In the genomic region with DNA sequence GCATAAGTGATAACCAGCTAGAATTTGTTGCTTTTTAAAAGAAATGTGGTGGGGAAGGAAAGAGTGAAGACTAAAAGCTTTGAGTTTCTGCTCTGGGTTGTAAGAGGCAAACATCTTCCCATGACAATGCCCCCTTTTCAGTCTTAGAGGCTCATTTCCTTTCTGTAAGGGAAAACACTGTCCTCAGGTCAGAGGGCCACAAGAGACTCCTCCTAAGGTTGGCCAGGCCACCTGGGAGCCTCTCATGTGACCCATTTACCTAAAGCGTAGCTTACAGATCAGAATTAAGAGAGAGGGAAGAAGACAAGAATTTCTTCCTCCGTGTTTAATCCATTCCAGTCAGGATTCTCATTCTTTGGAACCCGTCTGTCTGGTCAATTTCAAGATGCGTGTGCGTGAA, we compare ENCODE assay signal across 11 cellular contexts.
"Had no signal": no experiment of that assay in that cellular context is flagged by ENCODE, and none has a peak within 500 bp of the region (broad histone marks: within the 10 kb centered on the region; RNA-seq: fewer than 3 reads in every experiment).

No MANE protein-coding gene starts in this region.

- H3K9me3 ChIP-seq: adrenal gland, vagina had no signal

- H3K4me3 Mint-ChIP-seq: central memory CD8-positive, alpha-beta T cell; effector memory CD8-positive, alpha-beta T cell; stimulated activated naive CD8-positive, alpha-beta T cell treated with anti-CD3 and anti-CD28 coated beads, Interleukin-15, Interleukin-2, amounts not matched to agents 100 ng/mL and 50 ng/mL, for 24 hours; T-helper 2 cell treated with Interferon-gamma antibody and Interleukin-4, amounts not matched to agents 5 μg/mL and 100 μg/mL, for 36 hours had no signal

- H3K9me3 Mint-ChIP-seq: central memory CD8-positive, alpha-beta T cell; effector memory CD8-positive, alpha-beta T cell; stimulated activated naive CD8-positive, alpha-beta T cell treated with anti-CD3 and anti-CD28 coated beads, Interleukin-15, Interleukin-2, amounts not matched to agents 100 ng/mL and 50 ng/mL, for 24 hours; T-helper 2 cell treated with Interferon-gamma antibody and Interleukin-4, amounts not matched to agents 5 μg/mL and 100 μg/mL, for 36 hours had no signal

- DNase-seq: activated naive CD4-positive, alpha-beta T cell treated with anti-CD3 and anti-CD28 coated beads, Interleukin-2, amount 50 U/mL, for 16 hours; adrenal gland; effector memory CD8-positive, alpha-beta T cell; hippocampal formation; stimulated activated CD4-positive, alpha-beta T cell treated with anti-CD3 and anti-CD28 coated beads, Interleukin-4, amount 100 ng/mL, for 1 hour; stimulated activated CD8-positive, alpha-beta memory T cell treated with anti-CD3 and anti-CD28 coated beads, Interleukin-4, amount 100 ng/mL, for 48 hours had no signal

- ATAC-seq: activated CD4-positive, CD25-positive, alpha-beta regulatory T cell treated with anti-CD3 and anti-CD28 coated beads, Interleukin-2, amount 50 U/mL, for 24 hours; effector memory CD8-positive, alpha-beta T cell had no signal

- H3K27ac ChIP-seq: adrenal gland, vagina had no signal

- H3K36me3 ChIP-seq: adrenal gland, vagina had no signal

- H3K4me3 ChIP-seq: adrenal gland, vagina had no signal

- H3K27me3 ChIP-seq: vagina had no signal

- H3K27ac Mint-ChIP-seq: effector memory CD8-positive, alpha-beta T cell; stimulated activated naive CD8-positive, alpha-beta T cell treated with anti-CD3 and anti-CD28 coated beads, Interleukin-15, Interleukin-2, amounts not matched to agents 100 ng/mL and 50 ng/mL, for 24 hours; T-helper 2 cell treated with Interferon-gamma antibody and Interleukin-4, amounts not matched to agents 5 μg/mL and 100 μg/mL, for 36 hours had no signal

- H3K4me1 ChIP-seq: adrenal gland, vagina had no signal

- H3K4me1 Mint-ChIP-seq: central memory CD8-positive, alpha-beta T cell had no signal
